8 cellular contexts compared by ENCODE assay signal in the genomic region with DNA sequence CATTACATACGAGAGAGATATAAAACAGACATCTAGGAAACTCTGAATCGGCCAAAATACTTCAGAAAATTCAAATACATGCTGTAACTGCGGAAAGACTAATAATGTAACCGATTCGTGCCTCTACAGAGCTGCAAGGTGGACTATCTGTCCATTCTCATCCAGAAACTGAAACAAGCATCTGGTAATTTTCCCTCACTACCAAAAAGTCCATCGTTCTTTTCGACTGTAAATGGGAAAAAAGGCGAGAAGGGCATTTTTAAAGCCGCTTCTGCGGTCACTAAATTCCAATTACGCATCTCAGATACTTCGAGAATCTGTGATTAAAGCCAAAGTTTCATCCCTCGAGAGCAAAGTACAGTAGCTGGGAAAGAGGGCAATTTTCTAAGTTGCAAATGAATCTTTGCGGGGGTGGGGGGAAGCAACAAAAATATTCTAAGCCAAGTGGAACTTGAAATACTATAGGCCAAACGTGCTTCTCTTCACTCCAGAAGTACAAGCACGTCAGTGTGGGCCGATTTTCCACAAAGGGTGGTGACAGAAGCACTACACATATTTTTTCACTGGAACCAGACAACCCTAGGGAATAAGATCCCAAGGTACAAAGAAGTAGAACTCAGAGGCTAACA. TPM values are rescaled to one million over a fixed set of nuclear protein-coding genes. Genes with fewer than 3 reads are reported as not detected.
A peak's percentile ranks its signal among the peaks of the same experiment; 100 is the strongest.
DNase-seq lines count a peak whose midpoint lies in the region; FAIRE-seq and TF ChIP-seq lines count a peak whose summit lies in the region.

No MANE protein-coding gene starts in this region.

- H3K4me3 ChIP-seq in AG09309 (ENCODE audit: control insufficient read depth, low read depth, low read length): peak overlapping the region; percentile 92
- H3K4me3 ChIP-seq in HUES6 (ENCODE audit: low read depth, low read length): peak overlapping the region; percentile 98
- peak overlapping the region; percentile 95 for H3K4me3 ChIP-seq in bronchial epithelial cell (ENCODE audit: low read depth, low read length)
- peak overlapping the region; percentile 97 to 100 for H3K4me3 ChIP-seq in muscle layer of duodenum (ENCODE audit: low read depth in 1 of 2, low read length in 2 of 2)

- TF ChIP-seq CTCF in AG09309 (IDR thresholded peaks at IDR 0.05; ENCODE audit: control insufficient read depth, insufficient read depth, low read depth, low read length, missing control alignments) (no peak), bronchial epithelial cell (IDR thresholded peaks at IDR 0.05; ENCODE audit: insufficient read depth, low read length, severe bottlenecking) (no peak)

- peak overlapping the region; percentile 96; the same call in 1 of the 2 replicates for H3K27ac ChIP-seq in HUES6 (ENCODE audit: low read depth, low read length)
- peak overlapping the region; percentile 97 for H3K27ac ChIP-seq in muscle layer of duodenum (ENCODE audit: low read length)

- DNase-seq in AG09309 (ENCODE audit: low read depth): no peak
- peak; percentile 37 for DNase-seq in bronchial epithelial cell (ENCODE audit: low read depth)
- no peak for DNase-seq in NCI-H446 (lab: John Stamatoyannopoulos, UW)
- DNase-seq in germinal center (ENCODE audit: low spot score): no peak
- no peak for DNase-seq in NCI-H774 (lab: John Stamatoyannopoulos, UW)
- DNase-seq in SK-N-DZ (ENCODE audit: low spot score): no peak

- H3K9me3 ChIP-seq in HUES6 (ENCODE audit: control insufficient read depth, insufficient read depth, low read depth, low read length) (no peaks in the 10 kb centered on the region), muscle layer of duodenum (ENCODE audit: control insufficient read depth in 1 of 2, low read length in 2 of 2) (no peaks in the 10 kb centered on the region)

- H3K4me1 ChIP-seq in HUES6 (ENCODE audit: control insufficient read depth, insufficient read depth, low read length): peaks cover 17% of the 10 kb centered on the region
- peaks cover 16 to 39% of the 10 kb centered on the region in 2 donors for H3K4me1 ChIP-seq in muscle layer of duodenum (ENCODE audit: control insufficient read depth in 1 of 2, insufficient read depth in 2 of 2, low read length in 2 of 2)

- peak overlapping the region; percentile 99 for H3K9ac ChIP-seq in HUES6 (ENCODE audit: low read length)

- no peak for FAIRE-seq in bronchial epithelial cell (lab: Jason Lieb, UNC)

- H3K36me3 ChIP-seq in HUES6 (ENCODE audit: control insufficient read depth, insufficient read depth, low read length) (peaks cover 14% of the 10 kb centered on the region), bronchial epithelial cell (ENCODE audit: control insufficient read depth, insufficient read depth, low read length) (peaks cover 6% of the 10 kb centered on the region), muscle layer of duodenum (ENCODE audit: control insufficient read depth in 1 of 2, insufficient read depth in 2 of 2, low read length in 2 of 2) (peaks cover 0 to 15% of the 10 kb centered on the region in 2 donors)

- H3K27me3 ChIP-seq in HUES6 (ENCODE audit: control insufficient read depth, insufficient read depth, low read length) (no peaks in the 10 kb centered on the region), bronchial epithelial cell (ENCODE audit: control insufficient read depth, insufficient read depth, low read length) (no peaks in the 10 kb centered on the region), muscle layer of duodenum (ENCODE audit: low read depth, low read length) (no peaks in the 10 kb centered on the region)

RNA-seq across cellular contexts. Expression of a gene that starts 1.2 kb away (rescaled TPM):
- total RNA-seq in bronchial epithelial cell: 96.4 and 176 TPM in 2 replicates
- polyA plus RNA-seq in SK-N-DZ (2014; cell fraction: cytosol; rRNA removed): 47.3 and 51.7 TPM in 2 replicates
- 142 and 189 TPM in 2 replicates for polyA plus RNA-seq in SK-N-DZ (2014; cell fraction: nucleus; rRNA removed)

RNA-seq across cellular contexts. Expression of a gene that starts 26.6 kb away (rescaled TPM):
- total RNA-seq in bronchial epithelial cell: 0.51 TPM in 1 of 2 replicates, not detected in the other
- polyA plus RNA-seq in SK-N-DZ (2014; cell fraction: cytosol; rRNA removed): 1.4 and 2.2 TPM in 2 replicates
- polyA plus RNA-seq in SK-N-DZ (2014; cell fraction: nucleus; rRNA removed): 12.4 TPM in 2 replicates

RNA-seq across cellular contexts. Expression of a gene that starts 33.8 kb away (rescaled TPM):
- 128 and 158 TPM in 2 replicates for total RNA-seq in bronchial epithelial cell
- polyA plus RNA-seq in SK-N-DZ (2014; cell fraction: cytosol; rRNA removed): 166 and 203 TPM in 2 replicates
- polyA plus RNA-seq in SK-N-DZ (2014; cell fraction: nucleus; rRNA removed): 82.0 and 159 TPM in 2 replicates

RNA-seq across cellular contexts. Expression of a gene that starts 41.1 kb away (rescaled TPM):
- total RNA-seq in bronchial epithelial cell: 0.26 and 0.38 TPM in 2 replicates
- polyA plus RNA-seq in SK-N-DZ (2014; cell fraction: cytosol; rRNA removed): 0.36 TPM in 2 replicates
- 3.3 TPM in 1 of 2 replicates, not detected in the other for polyA plus RNA-seq in SK-N-DZ (2014; cell fraction: nucleus; rRNA removed)
